ENCODE assay signal across 1 cellular context in the genomic region with DNA sequence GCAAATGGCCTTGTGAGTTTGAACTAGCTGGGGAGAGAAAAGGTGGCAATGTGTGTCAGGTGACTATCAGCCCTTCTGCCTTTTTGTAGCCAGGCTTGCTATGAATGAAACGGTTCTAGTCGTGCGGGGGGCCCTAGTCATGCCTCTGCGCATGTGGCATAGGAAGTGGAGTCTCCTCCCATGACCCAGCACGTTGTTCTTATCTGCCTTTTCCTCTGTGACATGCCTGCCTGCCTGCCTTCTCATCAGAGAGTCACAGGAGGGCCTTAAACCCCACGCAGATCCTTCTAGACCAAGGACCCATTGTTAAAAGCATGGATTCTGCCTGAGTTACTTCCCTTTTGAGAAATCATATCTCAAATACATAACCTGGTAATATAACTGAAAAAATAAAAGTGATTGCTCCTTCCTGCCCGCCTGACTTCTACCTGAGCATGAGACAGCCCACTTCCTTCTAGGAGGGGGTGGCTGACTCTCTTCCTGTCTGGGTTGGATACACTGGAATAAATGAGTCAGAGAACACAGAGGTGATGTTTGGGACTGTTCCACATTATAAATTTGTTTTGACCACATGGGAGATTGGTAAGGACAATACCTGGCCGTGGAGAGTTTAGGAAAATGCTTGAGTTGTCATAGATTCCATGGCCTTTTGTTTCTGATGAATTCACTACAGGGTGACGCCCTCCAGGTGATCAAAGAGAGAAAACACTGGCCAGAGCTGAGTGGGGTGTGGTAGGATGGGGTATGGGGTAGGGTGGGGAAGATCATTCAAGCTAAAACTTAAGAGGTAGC.
A peak's percentile ranks its signal among the peaks of the same experiment; 100 is the strongest.
TF ChIP-seq lines count a peak whose summit lies in the region.

No MANE protein-coding gene starts in this region.

TF ChIP-seq in K562, 482 proteins besides CTCF, POLR2A, EP300 and RAD21 (continued from another document and continues in another):
- TF ChIP-seq, protein P1, sequence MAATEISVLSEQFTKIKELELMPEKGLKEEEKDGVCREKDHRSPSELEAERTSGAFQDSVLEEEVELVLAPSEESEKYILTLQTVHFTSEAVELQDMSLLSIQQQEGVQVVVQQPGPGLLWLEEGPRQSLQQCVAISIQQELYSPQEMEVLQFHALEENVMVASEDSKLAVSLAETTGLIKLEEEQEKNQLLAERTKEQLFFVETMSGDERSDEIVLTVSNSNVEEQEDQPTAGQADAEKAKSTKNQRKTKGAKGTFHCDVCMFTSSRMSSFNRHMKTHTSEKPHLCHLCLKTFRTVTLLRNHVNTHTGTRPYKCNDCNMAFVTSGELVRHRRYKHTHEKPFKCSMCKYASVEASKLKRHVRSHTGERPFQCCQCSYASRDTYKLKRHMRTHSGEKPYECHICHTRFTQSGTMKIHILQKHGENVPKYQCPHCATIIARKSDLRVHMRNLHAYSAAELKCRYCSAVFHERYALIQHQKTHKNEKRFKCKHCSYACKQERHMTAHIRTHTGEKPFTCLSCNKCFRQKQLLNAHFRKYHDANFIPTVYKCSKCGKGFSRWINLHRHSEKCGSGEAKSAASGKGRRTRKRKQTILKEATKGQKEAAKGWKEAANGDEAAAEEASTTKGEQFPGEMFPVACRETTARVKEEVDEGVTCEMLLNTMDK (IDR thresholded peaks at IDR 0.05; ENCODE audit: borderline replicate concordance, insufficient read depth, low read depth, low read length, poor library complexity, severe bottlenecking): no peak
- TF ChIP-seq RBFOX2 (IDR thresholded peaks at IDR 0.05; ENCODE audit: low read depth, low read length) (peak; percentile 39; the same call in 1 of the 2 replicates), KDM4B (IDR thresholded peaks at IDR 0.05; ENCODE audit: borderline replicate concordance in 2 of 2, low read depth in 1 of 2) (no peak), SOX6 (IDR thresholded peaks at IDR 0.05) (peak; percentile 62), C11orf30 (IDR thresholded peaks at IDR 0.05; ENCODE audit: low read depth) (peak; percentile 33; the same call in 1 of the 2 replicates), NCOR1 (IDR thresholded peaks at IDR 0.05) (peak; percentile 43; the same call in 1 of the 2 replicates), ZNF41 (CRISPR knock-in tag; conservative IDR thresholded peaks at IDR 0.05) (no peak), TCF3 (CRISPR knock-in tag; IDR thresholded peaks at IDR 0.05) (peak; percentile 65; the same call in 1 of the 2 replicates), NR2C1 (IDR thresholded peaks at IDR 0.05) (no peak), NR2C1 (tag; IDR thresholded peaks at IDR 0.05) (peak; percentile 35; the same call in 1 of the 2 replicates), HDGF (IDR thresholded peaks at IDR 0.05) (no peak), MIER1 (IDR thresholded peaks at IDR 0.05; ENCODE audit: low read depth) (no peak), POLR2H (tag; IDR thresholded peaks at IDR 0.05; ENCODE audit: low read depth) (peak; percentile 68; the same call in 1 of the 2 replicates), CREBBP (IDR thresholded peaks at IDR 0.05; ENCODE audit: low read depth, low read length) (no peak), TBL1XR1 (IDR thresholded peaks at IDR 0.05; ENCODE audit: low read length in 2 of 2) (no peak), MYC (IDR thresholded peaks at IDR 0.05; ENCODE audit: low read depth, low read length) (peak; percentile 83; the same call in 1 of the 2 replicates), MYC (CRISPR knock-in tag; IDR thresholded peaks at IDR 0.05; ENCODE audit: borderline replicate concordance, low read depth) (no peak), CCNT2 (IDR thresholded peaks at IDR 0.05; ENCODE audit: borderline replicate concordance, extremely low read depth, insufficient read length, low read depth, low read length) (no peak), CTBP1 (IDR thresholded peaks at IDR 0.05; ENCODE audit: borderline replicate concordance) (peak; percentile 42; the same call in 1 of the 2 replicates), MEF2D (tag; conservative IDR thresholded peaks at IDR 0.05; ENCODE audit: low read depth) (peak; percentile 37; the same call in 1 of the 2 replicates), ZNF766 (CRISPR knock-in tag; conservative IDR thresholded peaks at IDR 0.05) (peak; percentile 59; the same call in 1 of the 2 replicates), DPF2 (IDR thresholded peaks at IDR 0.05) (peak; percentile 82), ZNF143 (CRISPR knock-in tag; IDR thresholded peaks at IDR 0.05) (no peak), NELFE (IDR thresholded peaks at IDR 0.05; ENCODE audit: insufficient read depth, insufficient read length) (no peak), HMGN3 (IDR thresholded peaks at IDR 0.05; ENCODE audit: borderline replicate concordance, extremely low read depth, insufficient read length, low read depth, low read length) (no peak), HDAC2 (IDR thresholded peaks at IDR 0.05) (peak; percentile 23; the same call in 1 of the 2 replicates), ZNF239 (CRISPR knock-in tag; IDR thresholded peaks at IDR 0.05) (no peak), BCL6 (CRISPR knock-in tag; IDR thresholded peaks at IDR 0.05) (peak; percentile 4; the same call in 1 of the 2 replicates), NCOA1 (IDR thresholded peaks at IDR 0.05; ENCODE audit: low read depth) (0 out of 2 replicates have a peak, but pooled peaks have one; percentile 47), RFX1 (IDR thresholded peaks at IDR 0.05) (no peak), MBD2 (IDR thresholded peaks at IDR 0.05; ENCODE audit: borderline replicate concordance, low read depth) (no peak), HLTF (IDR thresholded peaks at IDR 0.05) (no peak), KAT2B (IDR thresholded peaks at IDR 0.05; ENCODE audit: low read depth, low read length) (no peak), RCOR1 (IDR thresholded peaks at IDR 0.05; ENCODE audit: borderline replicate concordance in 1 of 2, low read depth in 2 of 2, low read length in 2 of 2) (peak in 1 of 2 experiments; percentile 42; a peak in 1 of 4 replicates), ESRRB (CRISPR knock-in tag; IDR thresholded peaks at IDR 0.05; ENCODE audit: borderline replicate concordance) (no peak), BACH1 (tag; IDR thresholded peaks at IDR 0.05) (peak; percentile 44; the same call in 1 of the 2 replicates), ZNF589 (CRISPR knock-in tag; IDR thresholded peaks at IDR 0.05; ENCODE audit: low read depth) (0 out of 2 replicates have a peak, but pooled peaks have one; percentile 66), RAD51 (IDR thresholded peaks at IDR 0.05; ENCODE audit: borderline replicate concordance, low read depth) (peak; percentile 61; the same call in 1 of the 2 replicates), ILF3 (IDR thresholded peaks at IDR 0.05; ENCODE audit: borderline replicate concordance) (no peak), NRF1 (conservative IDR thresholded peaks at IDR 0.05 in 1 of 2, IDR thresholded peaks at IDR 0.05 in 1 of 2) (peak; percentile 88 to 90), LEF1 (IDR thresholded peaks at IDR 0.05) (peak; percentile 77; the same call in 1 of the 2 replicates), CBX5 (IDR thresholded peaks at IDR 0.05; ENCODE audit: borderline replicate concordance, low read depth) (no peak)
- TF ChIP-seq, protein P2, sequence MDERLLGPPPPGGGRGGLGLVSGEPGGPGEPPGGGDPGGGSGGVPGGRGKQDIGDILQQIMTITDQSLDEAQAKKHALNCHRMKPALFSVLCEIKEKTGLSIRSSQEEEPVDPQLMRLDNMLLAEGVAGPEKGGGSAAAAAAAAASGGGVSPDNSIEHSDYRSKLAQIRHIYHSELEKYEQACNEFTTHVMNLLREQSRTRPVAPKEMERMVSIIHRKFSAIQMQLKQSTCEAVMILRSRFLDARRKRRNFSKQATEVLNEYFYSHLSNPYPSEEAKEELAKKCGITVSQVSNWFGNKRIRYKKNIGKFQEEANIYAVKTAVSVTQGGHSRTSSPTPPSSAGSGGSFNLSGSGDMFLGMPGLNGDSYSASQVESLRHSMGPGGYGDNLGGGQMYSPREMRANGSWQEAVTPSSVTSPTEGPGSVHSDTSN (CRISPR knock-in tag; IDR thresholded peaks at IDR 0.05; ENCODE audit: low read depth): no peak
- TF ChIP-seq, protein P2 (tag; conservative IDR thresholded peaks at IDR 0.05; ENCODE audit: low read depth): 0 out of 2 replicates have a peak, but pooled peaks have one; percentile 6
- TF ChIP-seq, protein P3, sequence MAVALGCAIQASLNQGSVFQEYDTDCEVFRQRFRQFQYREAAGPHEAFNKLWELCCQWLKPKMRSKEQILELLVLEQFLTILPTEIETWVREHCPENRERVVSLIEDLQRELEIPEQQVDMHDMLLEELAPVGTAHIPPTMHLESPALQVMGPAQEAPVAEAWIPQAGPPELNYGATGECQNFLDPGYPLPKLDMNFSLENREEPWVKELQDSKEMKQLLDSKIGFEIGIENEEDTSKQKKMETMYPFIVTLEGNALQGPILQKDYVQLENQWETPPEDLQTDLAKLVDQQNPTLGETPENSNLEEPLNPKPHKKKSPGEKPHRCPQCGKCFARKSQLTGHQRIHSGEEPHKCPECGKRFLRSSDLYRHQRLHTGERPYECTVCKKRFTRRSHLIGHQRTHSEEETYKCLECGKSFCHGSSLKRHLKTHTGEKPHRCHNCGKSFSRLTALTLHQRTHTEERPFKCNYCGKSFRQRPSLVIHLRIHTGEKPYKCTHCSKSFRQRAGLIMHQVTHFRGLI (CRISPR knock-in tag; IDR thresholded peaks at IDR 0.05): peak; percentile 55; the same call in 1 of the 2 replicates
- TF ChIP-seq, protein P4, sequence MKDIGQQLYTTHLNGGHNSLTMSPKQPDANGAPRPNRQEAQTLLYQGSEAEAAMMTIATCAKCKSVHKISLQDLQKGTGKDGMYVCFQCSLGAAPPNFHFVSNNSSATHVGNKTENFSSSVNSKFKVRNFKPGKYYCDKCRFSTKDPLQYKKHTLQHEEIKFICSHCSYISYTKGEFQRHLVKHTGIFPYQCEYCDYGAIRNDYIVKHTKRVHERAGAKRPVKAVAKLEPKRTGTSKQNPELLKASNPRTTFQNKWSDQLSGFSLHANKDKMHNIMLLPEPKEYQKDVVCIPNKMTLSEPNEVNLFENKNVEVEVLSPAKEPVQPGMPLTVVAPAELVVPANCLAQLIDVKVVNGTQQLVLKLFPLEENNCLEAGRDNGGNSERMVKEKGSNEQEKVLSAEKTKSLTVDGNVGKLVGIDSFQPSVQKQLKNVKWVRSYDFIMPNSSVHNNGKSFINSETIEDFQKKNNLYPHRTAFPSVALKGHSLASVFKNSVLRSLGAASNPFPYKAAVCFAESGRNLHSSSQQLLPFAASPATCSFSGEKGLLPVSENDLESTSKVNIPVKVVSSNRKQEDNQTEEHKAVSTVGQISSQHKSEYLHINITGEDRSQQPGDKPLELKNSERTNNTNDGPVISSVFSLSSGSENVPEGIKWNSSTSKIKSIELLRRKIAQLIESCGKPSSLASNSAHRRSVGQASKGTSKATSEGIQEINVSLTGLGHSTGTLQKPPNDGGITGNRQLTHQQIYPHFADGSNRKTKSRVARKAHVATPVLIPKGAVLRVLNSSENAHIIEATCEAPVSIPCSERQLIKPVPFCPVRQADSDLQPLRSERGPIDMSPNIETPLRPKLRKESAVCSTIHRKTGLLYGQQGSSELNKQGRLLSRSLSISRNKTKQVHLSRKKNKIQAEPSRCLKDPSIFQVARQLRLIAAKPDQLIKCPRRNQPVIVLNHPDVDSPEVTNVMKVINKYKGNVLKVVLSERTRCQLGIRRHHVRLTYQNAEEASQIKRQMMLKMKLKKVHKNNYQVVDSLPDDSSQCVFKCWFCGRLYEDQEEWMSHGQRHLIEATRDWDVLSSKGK (CRISPR knock-in tag; IDR thresholded peaks at IDR 0.05): no peak
- TF ChIP-seq, protein P5, sequence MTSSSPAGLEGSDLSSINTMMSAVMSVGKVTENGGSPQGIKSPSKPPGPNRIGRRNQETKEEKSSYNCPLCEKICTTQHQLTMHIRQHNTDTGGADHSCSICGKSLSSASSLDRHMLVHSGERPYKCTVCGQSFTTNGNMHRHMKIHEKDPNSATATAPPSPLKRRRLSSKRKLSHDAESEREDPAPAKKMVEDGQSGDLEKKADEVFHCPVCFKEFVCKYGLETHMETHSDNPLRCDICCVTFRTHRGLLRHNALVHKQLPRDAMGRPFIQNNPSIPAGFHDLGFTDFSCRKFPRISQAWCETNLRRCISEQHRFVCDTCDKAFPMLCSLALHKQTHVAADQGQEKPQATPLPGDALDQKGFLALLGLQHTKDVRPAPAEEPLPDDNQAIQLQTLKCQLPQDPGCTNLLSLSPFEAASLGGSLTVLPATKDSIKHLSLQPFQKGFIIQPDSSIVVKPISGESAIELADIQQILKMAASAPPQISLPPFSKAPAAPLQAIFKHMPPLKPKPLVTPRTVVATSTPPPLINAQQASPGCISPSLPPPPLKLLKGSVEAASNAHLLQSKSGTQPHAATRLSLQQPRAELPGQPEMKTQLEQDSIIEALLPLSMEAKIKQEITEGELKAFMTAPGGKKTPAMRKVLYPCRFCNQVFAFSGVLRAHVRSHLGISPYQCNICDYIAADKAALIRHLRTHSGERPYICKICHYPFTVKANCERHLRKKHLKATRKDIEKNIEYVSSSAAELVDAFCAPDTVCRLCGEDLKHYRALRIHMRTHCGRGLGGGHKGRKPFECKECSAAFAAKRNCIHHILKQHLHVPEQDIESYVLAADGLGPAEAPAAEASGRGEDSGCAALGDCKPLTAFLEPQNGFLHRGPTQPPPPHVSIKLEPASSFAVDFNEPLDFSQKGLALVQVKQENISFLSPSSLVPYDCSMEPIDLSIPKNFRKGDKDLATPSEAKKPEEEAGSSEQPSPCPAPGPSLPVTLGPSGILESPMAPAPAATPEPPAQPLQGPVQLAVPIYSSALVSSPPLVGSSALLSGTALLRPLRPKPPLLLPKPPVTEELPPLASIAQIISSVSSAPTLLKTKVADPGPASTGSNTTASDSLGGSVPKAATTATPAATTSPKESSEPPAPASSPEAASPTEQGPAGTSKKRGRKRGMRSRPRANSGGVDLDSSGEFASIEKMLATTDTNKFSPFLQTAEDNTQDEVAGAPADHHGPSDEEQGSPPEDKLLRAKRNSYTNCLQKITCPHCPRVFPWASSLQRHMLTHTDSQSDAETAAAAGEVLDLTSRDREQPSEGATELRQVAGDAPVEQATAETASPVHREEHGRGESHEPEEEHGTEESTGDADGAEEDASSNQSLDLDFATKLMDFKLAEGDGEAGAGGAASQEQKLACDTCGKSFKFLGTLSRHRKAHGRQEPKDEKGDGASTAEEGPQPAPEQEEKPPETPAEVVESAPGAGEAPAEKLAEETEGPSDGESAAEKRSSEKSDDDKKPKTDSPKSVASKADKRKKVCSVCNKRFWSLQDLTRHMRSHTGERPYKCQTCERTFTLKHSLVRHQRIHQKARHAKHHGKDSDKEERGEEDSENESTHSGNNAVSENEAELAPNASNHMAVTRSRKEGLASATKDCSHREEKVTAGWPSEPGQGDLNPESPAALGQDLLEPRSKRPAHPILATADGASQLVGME (CRISPR knock-in tag; IDR thresholded peaks at IDR 0.05): no peak
- TF ChIP-seq, protein P6, sequence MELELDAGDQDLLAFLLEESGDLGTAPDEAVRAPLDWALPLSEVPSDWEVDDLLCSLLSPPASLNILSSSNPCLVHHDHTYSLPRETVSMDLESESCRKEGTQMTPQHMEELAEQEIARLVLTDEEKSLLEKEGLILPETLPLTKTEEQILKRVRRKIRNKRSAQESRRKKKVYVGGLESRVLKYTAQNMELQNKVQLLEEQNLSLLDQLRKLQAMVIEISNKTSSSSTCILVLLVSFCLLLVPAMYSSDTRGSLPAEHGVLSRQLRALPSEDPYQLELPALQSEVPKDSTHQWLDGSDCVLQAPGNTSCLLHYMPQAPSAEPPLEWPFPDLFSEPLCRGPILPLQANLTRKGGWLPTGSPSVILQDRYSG (tag; conservative IDR thresholded peaks at IDR 0.05; ENCODE audit: low read depth): peak; percentile 50; the same call in 1 of the 2 replicates
